8 cellular contexts compared by ENCODE assay signal in genomic region chr5:90264930-90265857, GRCh38.
A peak's percentile ranks its signal among the peaks of the same experiment; 100 is the strongest.
DNase-seq lines count a peak whose midpoint lies in the region; ATAC-seq and TF ChIP-seq lines count a peak whose summit lies in the region.

No MANE protein-coding gene starts in this region.

- WGBS in heart left ventricle, 4 donors: 14 to 19% (median 16%) methylated on average over 9 of the region's 9 CpGs
- 16 to 19% (median 18%) methylated on average over 9 of the region's 9 CpGs for WGBS in psoas muscle, 3 donors

- H3K4me3 ChIP-seq in heart left ventricle: no peak overlapping the region
- no peak overlapping the region for H3K4me3 ChIP-seq in psoas muscle

- no peaks in the 10 kb centered on the region for H3K9me3 ChIP-seq in heart left ventricle
- no peaks in the 10 kb centered on the region for H3K9me3 ChIP-seq in psoas muscle

- H3K36me3 ChIP-seq in heart left ventricle: no peaks in the 10 kb centered on the region
- no peaks in the 10 kb centered on the region for H3K36me3 ChIP-seq in psoas muscle (ENCODE audit: insufficient read depth in 1 of 2, low read depth in 1 of 2)

- intact Hi-C loops in heart left ventricle (cut with DNase I): loop anchor here (1.0 to 10.0 kb wide), 10 partner anchors 260 to 1543 kb away; partner anchors contain the start of gene MEF2C (in 3 of the 10)
- intact Hi-C loops in psoas muscle (cut with DNase I): loop anchor here (5.0 to 10.0 kb wide), 2 partner anchors 1533 to 1540 kb away; no protein-coding TSS in a partner anchor

- H3K27me3 ChIP-seq in heart left ventricle (no peaks in the 10 kb centered on the region), psoas muscle (ENCODE audit: insufficient read depth in 3 of 3, low read length in 2 of 3) (no peaks in the 10 kb centered on the region)

- DNase-seq in Caki2 (ENCODE audit: low read depth) (peak; percentile 31), LHCN-M2 (ENCODE audit: low read depth) (peak; percentile 53), RPMI8226 (peak; percentile 78), heart left ventricle (peak; percentile 51 to 66 (median 59)), psoas muscle (peak; percentile 31 to 64)
- DNase-seq in activated naive CD8-positive, alpha-beta T cell treated with anti-CD3 and anti-CD28 coated beads, Interleukin-2, amount 50 U/mL, for 16 hours (ENCODE audit: low read depth, low spot score): peak; percentile 9

- peak overlapping the region in 1 of 12 donors; percentile 7 for H3K27ac ChIP-seq in heart left ventricle
- no peak overlapping the region for H3K27ac ChIP-seq in psoas muscle

- H3K4me1 ChIP-seq in heart left ventricle (peaks cover 0 to 5% (median 0%) of the 10 kb centered on the region in 12 donors), psoas muscle (no peaks in the 10 kb centered on the region)

- ATAC-seq in GM21390 (IDR thresholded peaks at IDR 0.05; ENCODE audit: unreplicated experiment) (peak; percentile 66), heart left ventricle (peak in 3 of 4 donors; percentile 67 to 69 (median 68)), psoas muscle (peak in 2 of 4 donors; percentile 71 to 81), GM19035 (IDR thresholded peaks at IDR 0.05; ENCODE audit: unreplicated experiment) (no peak)

- in situ Hi-C loops in Caki2 (cut with HindIII; ENCODE audit: low pct_unique_long_range_greater_than_20kb, low sequenced_read_pairs): no loop called here

- TF ChIP-seq CTCF in heart left ventricle (IDR thresholded peaks at IDR 0.05): peak; percentile 85 to 97 (median 92)
- peak; percentile 91 for TF ChIP-seq CTCF in psoas muscle (IDR thresholded peaks at IDR 0.05)

- TF ChIP-seq POLR2A in heart left ventricle (IDR thresholded peaks at IDR 0.05): no peak

Comparison
In these comparisons a context has a peak if more than half of its experiments do, and no peak if none do; other contexts are left out.
1. DNase-seq: peak in every context shown above with its lines; median percentile 78 in RPMI8226; 59 in heart left ventricle; 53 in LHCN-M2; 48 in psoas muscle; 31 in Caki2; 9 in activated naive CD8-positive, alpha-beta T cell treated with anti-CD3 and anti-CD28 coated beads, Interleukin-2, amount 50 U/mL, for 16 hours.